In the genomic region with DNA sequence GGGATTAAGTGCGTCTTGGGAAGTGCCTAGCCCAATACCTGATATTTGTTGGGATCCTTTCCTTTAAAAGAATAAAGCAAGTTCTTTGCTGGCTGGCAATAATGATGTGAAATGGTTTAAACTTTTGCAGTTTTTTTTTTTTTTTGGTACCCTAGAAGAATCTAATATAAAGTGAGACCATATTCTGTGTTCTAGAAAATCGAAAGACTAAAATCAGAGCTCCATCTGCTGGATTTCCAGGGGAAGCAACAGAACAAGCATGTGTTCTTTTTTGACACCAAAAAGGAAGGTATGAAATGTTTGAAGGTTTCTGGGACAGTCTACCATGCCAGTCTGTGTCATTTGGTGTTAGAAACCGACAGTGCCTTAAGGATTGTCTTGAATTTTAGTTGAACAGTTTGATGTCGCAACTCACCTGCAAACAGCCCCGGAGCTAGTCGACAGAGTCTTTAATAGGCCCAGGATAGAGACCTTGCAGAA, we compare ENCODE assay signal across 9 cellular contexts. TPM values are rescaled to one million over a fixed set of nuclear protein-coding genes. Genes with fewer than 3 reads are reported as not detected.
A peak's percentile ranks its signal among the peaks of the same experiment; 100 is the strongest.
DNase-seq lines count a peak whose midpoint lies in the region; TF ChIP-seq lines count a peak whose summit lies in the region.
"Had no signal": no experiment of that assay in that cellular context is flagged by ENCODE, and none has a peak within 500 bp of the region (broad histone marks: within the 10 kb centered on the region; RNA-seq: fewer than 3 reads in every experiment).

No MANE protein-coding gene starts in this region.

- peaks cover 28% of the 10 kb centered on the region for H3K79me2 ChIP-seq in mesendoderm (ENCODE audit: control insufficient read depth, insufficient read depth, low read length)

- intact Hi-C loops in ascending aorta (cut with DNase I): loop anchor here (5.0 to 10.0 kb wide), 4 partner anchors 42 to 1564 kb away; a partner anchor contains a TSS
- intact Hi-C loops in posterior cingulate gyrus (cut with DNase I): no loop called here

- no peak overlapping the region for H3K4me2 ChIP-seq in mesendoderm (ENCODE audit: low read length)

- peaks cover 43% of the 10 kb centered on the region for H3K4me1 Mint-ChIP-seq in activated T-cell treated with anti-CD3 and anti-CD28 coated beads, Interleukin-2, amount 50 U/mL, for 24 hours (ENCODE audit: low read depth)

- H3K27me3 Mint-ChIP-seq in activated T-cell treated with anti-CD3 and anti-CD28 coated beads, Interleukin-2, amount 50 U/mL, for 24 hours: no peaks in the 10 kb centered on the region

- H3K4me3 ChIP-seq in ascending aorta: no peak overlapping the region
- no peak overlapping the region for H3K4me3 ChIP-seq in mesendoderm (ENCODE audit: low read length)

- H3K79me1 ChIP-seq in mesendoderm (ENCODE audit: low read length): peaks cover 10% of the 10 kb centered on the region

- DNase-seq in DMS53 treated with DMSO at 0.1 percent for 48 hours (lab: John Stamatoyannopoulos, UW; ENCODE audit: unreplicated experiment): peak; percentile 44
- DNase-seq in Kasumi-1 (lab: John Stamatoyannopoulos, UW): peak; percentile 80 to 85
- no peak for DNase-seq in ascending aorta (ENCODE audit: low spot score in 2 of 2)
- peak; percentile 53 for DNase-seq in mesendoderm
- no peak for DNase-seq in NCI-H345 (lab: John Stamatoyannopoulos, UW)
- no peak for DNase-seq in activated T-cell treated with anti-CD3 and anti-CD28 coated beads, Interleukin-2, amount 50 U/mL, for 24 hours
- DNase-seq in AG08396 (ENCODE audit: low spot score): no peak
- DNase-seq in posterior cingulate gyrus: no peak

- H3K27me3 ChIP-seq in ascending aorta: no peaks in the 10 kb centered on the region
- no peaks in the 10 kb centered on the region for H3K27me3 ChIP-seq in mesendoderm (ENCODE audit: insufficient read depth, low read length, poor library complexity)

- no peak overlapping the region for H4K8ac ChIP-seq in mesendoderm (ENCODE audit: low read depth, low read length)

- peaks cover 5 to 25% of the 10 kb centered on the region in 2 donors for H3K4me1 ChIP-seq in ascending aorta
- H3K4me1 ChIP-seq in mesendoderm (ENCODE audit: control insufficient read depth, low read depth, low read length): no peaks in the 10 kb centered on the region

- H3K9me3 Mint-ChIP-seq in activated T-cell treated with anti-CD3 and anti-CD28 coated beads, Interleukin-2, amount 50 U/mL, for 24 hours: no peaks in the 10 kb centered on the region

- H3K27ac ChIP-seq in ascending aorta (no peak overlapping the region), mesendoderm (ENCODE audit: low read depth, low read length) (no peak overlapping the region)

- no peak overlapping the region for H3K4me3 Mint-ChIP-seq in activated T-cell treated with anti-CD3 and anti-CD28 coated beads, Interleukin-2, amount 50 U/mL, for 24 hours

- H2BK5ac ChIP-seq in mesendoderm (ENCODE audit: low read length): no peak overlapping the region

- peaks cover 97% of the 10 kb centered on the region for H3K36me3 Mint-ChIP-seq in activated T-cell treated with anti-CD3 and anti-CD28 coated beads, Interleukin-2, amount 50 U/mL, for 24 hours (ENCODE audit: low read depth)

- no peak overlapping the region for H3K56ac ChIP-seq in mesendoderm (ENCODE audit: low read length)

- no peaks in the 10 kb centered on the region for H3K9me3 ChIP-seq in ascending aorta

- H3K18ac ChIP-seq in mesendoderm (ENCODE audit: low read length): no peak overlapping the region

- TF ChIP-seq CTCF in ascending aorta (IDR thresholded peaks at IDR 0.05): peak in 2 of 3 experiments; percentile 37 to 57

- H3K23ac ChIP-seq in mesendoderm (ENCODE audit: low read length): no peak overlapping the region

- H3K9ac ChIP-seq in mesendoderm (ENCODE audit: low read length): no peak overlapping the region

- H2BK120ac ChIP-seq in mesendoderm (ENCODE audit: low read depth, low read length): no peak overlapping the region

- H2AK5ac ChIP-seq in mesendoderm (ENCODE audit: low read length): no peak overlapping the region

- H3K36me3 ChIP-seq in ascending aorta: peaks cover 62 to 79% of the 10 kb centered on the region in 2 donors
- H3K36me3 ChIP-seq in mesendoderm (ENCODE audit: control insufficient read depth, insufficient read depth, low read length): peaks cover 11% of the 10 kb centered on the region

- H3K4ac ChIP-seq in mesendoderm (ENCODE audit: low read depth, low read length): no peak overlapping the region

- no CpG with 5 or more reads among the region's 6 CpGs for WGBS in mesendoderm (ENCODE audit: extremely low coverage, insufficient coverage, low lambda C conversion rate)

- H3K27ac Mint-ChIP-seq in activated T-cell treated with anti-CD3 and anti-CD28 coated beads, Interleukin-2, amount 50 U/mL, for 24 hours: no peak overlapping the region

- no peak overlapping the region for H2BK15ac ChIP-seq in mesendoderm (replicated peaks; ENCODE audit: low read depth)

- no peak overlapping the region for H4K5ac ChIP-seq in mesendoderm (ENCODE audit: low read length)

RNA-seq across cellular contexts. Expression of a gene that starts 6.4 kb away (rescaled TPM):
- total RNA-seq in ascending aorta: 16.5 TPM
- 93.2 TPM for polyA plus RNA-seq in mesendoderm (2013, experiment 1 of 2)
- polyA plus RNA-seq in mesendoderm (2013, experiment 2 of 2): 90.6 TPM

RNA-seq across cellular contexts. Expression of a gene that starts 13.6 kb away (rescaled TPM):
- total RNA-seq in ascending aorta: 60.1 TPM
- 100 TPM for polyA plus RNA-seq in mesendoderm (2013, experiment 1 of 2)
- polyA plus RNA-seq in mesendoderm (2013, experiment 2 of 2): 101 TPM

RNA-seq across cellular contexts. Expression of a gene that starts 27.7 kb away (rescaled TPM):
- not detected for total RNA-seq in ascending aorta
- polyA plus RNA-seq in mesendoderm (2013, experiment 1 of 2): 1.2 TPM
- 1.3 TPM for polyA plus RNA-seq in mesendoderm (2013, experiment 2 of 2)
- total RNA-seq: NCI-H460 had no signal

RNA-seq across cellular contexts. Expression of a gene that starts 29.1 kb away (rescaled TPM):
- 20.3 TPM for total RNA-seq in ascending aorta
- polyA plus RNA-seq in mesendoderm (2013, experiment 1 of 2): 104 TPM
- polyA plus RNA-seq in mesendoderm (2013, experiment 2 of 2): 104 TPM

Comparison
In these comparisons a context has a peak if more than half of its experiments do, and no peak if none do; other contexts are left out.
1. DNase-seq: peak in DMS53 treated with DMSO at 0.1 percent for 48 hours (single experiment), Kasumi-1 (2 of 2) and mesendoderm (single experiment); none in ascending aorta (0 of 2), NCI-H345 (single experiment), activated T-cell treated with anti-CD3 and anti-CD28 coated beads, Interleukin-2, amount 50 U/mL, for 24 hours (single experiment), AG08396 (single experiment) and posterior cingulate gyrus (0 of 10).